In the genomic region with DNA sequence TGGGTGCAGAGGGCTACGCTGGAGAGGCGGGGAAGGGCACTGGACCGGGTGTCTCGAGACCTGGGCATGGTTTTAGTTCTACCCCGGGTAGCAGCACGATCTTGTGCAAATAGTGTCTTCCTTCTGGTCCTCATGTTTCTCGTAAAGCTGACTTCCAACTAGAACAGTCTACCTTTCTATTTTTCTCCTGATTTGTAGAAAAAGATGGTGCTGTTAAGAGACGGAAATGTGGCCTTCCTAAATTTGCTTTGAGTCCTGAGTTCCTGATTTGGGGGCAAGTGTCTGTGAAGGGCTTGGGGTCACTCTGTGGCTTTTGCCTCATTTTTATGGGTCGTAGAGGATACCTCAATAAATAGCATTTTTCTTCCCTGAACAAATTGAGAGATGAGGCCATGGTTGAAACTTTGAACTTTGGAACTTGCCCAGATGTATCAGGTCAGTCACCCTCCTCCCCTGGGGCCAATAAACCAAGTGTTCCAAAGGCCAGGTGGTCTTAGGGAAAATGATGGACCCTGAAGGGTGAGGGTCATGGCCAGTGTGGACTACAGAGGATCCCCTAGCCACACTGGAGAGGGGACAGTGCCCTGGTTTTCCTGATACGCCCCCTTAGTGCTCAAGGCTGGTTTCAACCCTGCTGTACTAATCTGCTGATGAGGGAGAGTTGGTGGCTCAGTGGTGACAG, we compare ENCODE assay signal across 11 cellular contexts. TPM values are rescaled to one million over a fixed set of nuclear protein-coding genes. Genes with fewer than 3 reads are reported as not detected.
A peak's percentile ranks its signal among the peaks of the same experiment; 100 is the strongest.
DNase-seq lines count a peak whose midpoint lies in the region; ATAC-seq, FAIRE-seq and TF ChIP-seq lines count a peak whose summit lies in the region.
"Had no signal": no experiment of that assay in that cellular context is flagged by ENCODE, and none has a peak within 500 bp of the region (broad histone marks: within the 10 kb centered on the region; RNA-seq: fewer than 3 reads in every experiment).

No MANE protein-coding gene starts in this region.

- no peaks in the 10 kb centered on the region for H3K36me3 ChIP-seq in CD4-positive, alpha-beta memory T cell (ENCODE audit: insufficient read depth, low read length)
- H3K36me3 ChIP-seq in SK-N-MC (ENCODE audit: insufficient read depth, low read length) = no peaks in the 10 kb centered on the region
- H3K36me3 ChIP-seq in kidney (ENCODE audit: control insufficient read depth in 1 of 2, insufficient read depth in 2 of 2, low read length in 2 of 2) = no peaks in the 10 kb centered on the region
- H3K36me3 ChIP-seq in sigmoid colon = no peaks in the 10 kb centered on the region

- TF ChIP-seq POLR2A in sigmoid colon (IDR thresholded peaks at IDR 0.05) = no peak

- peaks cover 0 to 26% (median 9%) of the 10 kb centered on the region in 4 donors for H3K4me1 Mint-ChIP-seq in CD4-positive, alpha-beta memory T cell

- peaks cover 4 to 6% of the 10 kb centered on the region in 2 donors for H3K36me3 Mint-ChIP-seq in CD4-positive, alpha-beta memory T cell

- POLR2A ChIA-PET in CD4-positive, alpha-beta memory T cell (lab: Charles Lee; ENCODE audit: partially characterized antibody) = no interaction called here

- TF ChIP-seq CTCF in kidney (IDR thresholded peaks at IDR 0.05; ENCODE audit: borderline replicate concordance, extremely low read depth, insufficient read depth) (no peak), sigmoid colon (IDR thresholded peaks at IDR 0.05) (no peak)

- H3K27ac ChIP-seq in CD4-positive, alpha-beta memory T cell (ENCODE audit: low read depth, low read length) = no peak overlapping the region
- peak overlapping the region; percentile 25; the same call in 1 of the 2 replicates for H3K27ac ChIP-seq in SK-N-MC
- peak overlapping the region; percentile 53 to 81 for H3K27ac ChIP-seq in kidney (ENCODE audit: low read depth in 2 of 2, low read length in 2 of 2)
- H3K27ac ChIP-seq in sigmoid colon = peak overlapping the region; percentile 83 to 94 (median 87)

- H3K27ac Mint-ChIP-seq in CD4-positive, alpha-beta memory T cell = peak overlapping the region in 6 of 7 donors; percentile 24 to 79 (median 61)

- 80 to 84% methylated on average over 10 of the region's 10 CpGs for WGBS in sigmoid colon, 2 donors

- H3K9me3 ChIP-seq in CD4-positive, alpha-beta memory T cell (ENCODE audit: control insufficient read depth in 1 of 2, low read length in 2 of 2) = no peaks in the 10 kb centered on the region
- no peaks in the 10 kb centered on the region for H3K9me3 ChIP-seq in SK-N-MC (ENCODE audit: low read depth, low read length)
- no peaks in the 10 kb centered on the region for H3K9me3 ChIP-seq in kidney (ENCODE audit: control insufficient read depth in 1 of 2, low read length in 2 of 2)
- no peaks in the 10 kb centered on the region for H3K9me3 ChIP-seq in sigmoid colon

- no peak for TF ChIP-seq EP300 in sigmoid colon (IDR thresholded peaks at IDR 0.05)

- H3K4me1 ChIP-seq in CD4-positive, alpha-beta memory T cell (ENCODE audit: insufficient read depth, low read length) = no peaks in the 10 kb centered on the region
- H3K4me1 ChIP-seq in kidney (ENCODE audit: control insufficient read depth in 1 of 2, insufficient read depth in 1 of 2, low read depth in 1 of 2, low read length in 2 of 2) (peaks cover 13 to 26% of the 10 kb centered on the region in 2 donors), sigmoid colon (peaks cover 0 to 76% (median 70%) of the 10 kb centered on the region in 4 donors)

- H3K4me3 Mint-ChIP-seq in CD4-positive, alpha-beta memory T cell = no peak overlapping the region

- no peak for DNase-seq in CD4-positive, alpha-beta memory T cell
- DNase-seq in SK-N-MC (ENCODE audit: low read depth, low spot score) (no peak), kidney (no peak), sigmoid colon (no peak), NCI-H1694 treated with DMSO at 0.1 percent for 48 hours (lab: John Stamatoyannopoulos, UW) (no peak), SK-N-DZ (ENCODE audit: low spot score) (no peak)
- DNase-seq: activated CD8-positive, alpha-beta memory T cell treated with anti-CD3 and anti-CD28 coated beads for 24 hours; NCI-H345 had no signal

- FAIRE-seq in kidney (lab: Jason Lieb, UNC) = no peak
- FAIRE-seq: GM12878 had no signal

- CTCF ChIA-PET in CD4-positive, alpha-beta memory T cell (lab: Charles Lee; ENCODE audit: partially characterized antibody) = interaction anchor here (1.2 kb wide), 1 partner anchor 43 kb away, joined by 3 read pairs; no protein-coding TSS in a partner anchor

- H3K4me3 ChIP-seq in CD4-positive, alpha-beta memory T cell (ENCODE audit: low read length in 2 of 2) = no peak overlapping the region
- H3K4me3 ChIP-seq in SK-N-MC = no peak overlapping the region
- H3K4me3 ChIP-seq in kidney (ENCODE audit: low read length in 2 of 2) = no peak overlapping the region
- no peak overlapping the region for H3K4me3 ChIP-seq in sigmoid colon
- H3K4me3 ChIP-seq: GM12878 had no signal

- H3K9me3 Mint-ChIP-seq in CD4-positive, alpha-beta memory T cell = no peaks in the 10 kb centered on the region

- no peak for ATAC-seq in GM18520 (IDR thresholded peaks at IDR 0.05; ENCODE audit: unreplicated experiment)
- ATAC-seq in HG02642 (IDR thresholded peaks at IDR 0.05; ENCODE audit: poor library complexity, unreplicated experiment) = no peak
- ATAC-seq: GM12878 had no signal

- H3K27me3 ChIP-seq in CD4-positive, alpha-beta memory T cell (ENCODE audit: insufficient read depth, low read length) = no peaks in the 10 kb centered on the region
- H3K27me3 ChIP-seq in sigmoid colon = no peaks in the 10 kb centered on the region

- H3K27me3 Mint-ChIP-seq in CD4-positive, alpha-beta memory T cell = no peaks in the 10 kb centered on the region

- intact Hi-C loops in CD4-positive, alpha-beta memory T cell (cut with micrococcal nuclease) = no loop called here
- intact Hi-C loops in kidney (cut with DNase I) (no loop called here), sigmoid colon (cut with DNase I) (loop anchor here (5.0 kb wide), 1 partner anchor 50 kb away; no protein-coding TSS in a partner anchor)

- H3K9ac ChIP-seq in SK-N-MC (ENCODE audit: insufficient read length) (no peak overlapping the region), kidney (ENCODE audit: low read length in 2 of 2) (peak overlapping the region in 1 of 2 donors; percentile 41)

RNA-seq across cellular contexts. Expression of gene GRK5, which starts 45.2 kb away (rescaled TPM):
- 10 to 100 TPM; 26.7 to 27.9 TPM for total RNA-seq in CD4-positive, alpha-beta memory T cell
- polyA plus RNA-seq in CD4-positive, alpha-beta memory T cell = 10 to 100 TPM in 1 of 2 donors, 1 to 10 TPM in 1; 7.6 to 10.6 TPM
- 18.7 TPM for total RNA-seq in kidney
- 7.3 TPM for polyA plus RNA-seq in kidney (ENCODE audit: insufficient read depth, low read depth, low replicate concordance)
- total RNA-seq in sigmoid colon = 10 to 100 TPM; 19.8 to 32.4 (median 22.2) TPM
- polyA plus RNA-seq in sigmoid colon = 10 to 100 TPM in 2 of 3 donors, 1 to 10 TPM in 1; 7.9 to 19.2 (median 15.5) TPM
- 57.8 and 65.3 TPM in 2 replicates for polyA plus RNA-seq in SK-N-DZ (2014; cell fraction: cytosol; rRNA removed)
- polyA plus RNA-seq in SK-N-DZ (2014; cell fraction: nucleus; rRNA removed) = 48.9 and 53.5 TPM in 2 replicates
